In the genomic region with DNA sequence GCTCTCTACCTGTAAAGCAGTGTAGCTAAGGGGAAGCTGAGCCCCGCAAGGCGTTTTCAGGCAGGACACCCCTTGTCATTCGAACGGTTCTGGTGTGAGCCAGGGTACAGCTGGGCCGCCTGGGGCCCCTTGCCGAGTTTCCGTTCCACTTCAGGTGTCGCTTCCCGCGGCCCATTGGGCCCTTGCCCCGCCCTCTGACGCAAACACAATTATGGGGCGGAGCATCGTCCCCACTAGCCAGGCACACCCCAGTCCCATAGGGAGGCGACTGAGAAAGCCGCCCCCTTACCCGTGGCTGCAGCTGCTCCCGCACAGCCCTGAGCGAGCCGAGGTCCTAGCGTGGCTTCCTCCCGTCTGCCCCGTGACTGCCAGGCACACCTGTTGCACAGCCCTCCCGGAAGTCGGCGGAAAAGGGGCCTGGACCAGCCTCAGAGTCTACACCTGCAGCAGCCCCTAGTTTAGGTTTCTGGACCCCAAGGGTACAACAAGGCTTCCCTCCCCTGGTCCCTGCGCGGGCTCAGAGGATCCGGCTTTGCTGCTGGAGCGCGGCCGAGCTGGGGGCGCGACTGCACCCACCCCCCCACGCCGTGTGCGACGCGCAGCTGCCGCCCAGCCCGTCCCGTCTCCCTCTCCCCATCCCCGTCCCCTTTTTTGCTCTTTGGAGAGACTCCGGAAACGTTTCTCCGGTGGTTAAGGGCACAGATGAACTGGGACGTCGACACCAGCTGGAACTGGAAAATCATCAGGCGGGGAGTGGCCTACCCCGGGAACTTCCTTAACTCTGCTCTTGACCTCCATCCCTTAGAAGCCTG, we compare ENCODE assay signal across 8 cellular contexts. TPM values are rescaled to one million over a fixed set of nuclear protein-coding genes. Genes with fewer than 3 reads are reported as not detected.
DNase-seq lines count a peak whose midpoint lies in the region; ATAC-seq and TF ChIP-seq lines count a peak whose summit lies in the region.

A gene with protein sequence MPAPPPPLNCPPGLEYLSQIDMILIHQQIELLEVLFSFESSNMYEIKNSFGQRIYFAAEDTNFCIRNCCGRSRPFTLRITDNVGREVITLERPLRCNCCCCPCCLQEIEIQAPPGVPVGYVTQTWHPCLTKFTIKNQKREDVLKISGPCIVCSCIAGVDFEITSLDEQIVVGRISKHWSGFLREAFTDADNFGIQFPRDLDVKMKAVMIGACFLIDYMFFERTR (minus strand): TSS at position 356 of the 812 bp plus-strand sequence. CDS start 9,657 bp downstream, outside the sequence.

- H3K4me2 ChIP-seq in parathyroid adenoma (ENCODE audit: low read length), result peak within 1 kb of the TSS; percentile 87

- H3K9me3 ChIP-seq in parathyroid adenoma (ENCODE audit: control insufficient read depth, low read length) (no peaks in the 10 kb centered on the region), tibial nerve (no peaks in the 10 kb centered on the region)

- H3K27ac Mint-ChIP-seq in activated T-helper 1 cell treated with anti-CD3 and anti-CD28 coated beads, Interleukin-12 subunit alpha, Interleukin-12 subunit beta, Interleukin-2, Interleukin-4 antibody, amounts not matched to agents 30 ng/mL and 10 ng/mL and 1 ng/mL, durations not matched to agents 14 hours and 24 hours and 36 hours, result peak within 1 kb of the TSS; percentile 50

- no peaks in the 10 kb centered on the region for H3K36me3 ChIP-seq in parathyroid adenoma (ENCODE audit: control insufficient read depth, insufficient read depth, low read length)
- no peaks in the 10 kb centered on the region for H3K36me3 ChIP-seq in tibial nerve

- TF ChIP-seq CTCF in parathyroid adenoma (IDR thresholded peaks at IDR 0.05) (no peak), tibial nerve (IDR thresholded peaks at IDR 0.05) (no peak)

- H3K36me3 Mint-ChIP-seq in activated T-helper 1 cell treated with anti-CD3 and anti-CD28 coated beads, Interleukin-12 subunit alpha, Interleukin-12 subunit beta, Interleukin-2, Interleukin-4 antibody, amounts not matched to agents 30 ng/mL and 10 ng/mL and 1 ng/mL, durations not matched to agents 14 hours and 24 hours and 36 hours (ENCODE audit: low read depth), result no peaks in the 10 kb centered on the region

- no peak within 1 kb of the TSS for H3K27ac ChIP-seq in parathyroid adenoma
- H3K27ac ChIP-seq in tibial nerve, result peak within 1 kb of the TSS; percentile 41 to 80 (median 72)

- peak in 1 of 2 donors; percentile 17 for TF ChIP-seq EP300 in tibial nerve (IDR thresholded peaks at IDR 0.05)

- H3K4me1 Mint-ChIP-seq in activated T-helper 1 cell treated with anti-CD3 and anti-CD28 coated beads, Interleukin-12 subunit alpha, Interleukin-12 subunit beta, Interleukin-2, Interleukin-4 antibody, amounts not matched to agents 30 ng/mL and 10 ng/mL and 1 ng/mL, durations not matched to agents 14 hours and 24 hours and 36 hours (ENCODE audit: low read depth), result peaks cover 6% of the 10 kb centered on the region

- peak; percentile 45 for DNase-seq in NCI-H345 (lab: John Stamatoyannopoulos, UW)
- DNase-seq in activated T-helper 1 cell treated with anti-CD3 and anti-CD28 coated beads, Interleukin-12 subunit alpha, Interleukin-12 subunit beta, Interleukin-2, Interleukin-4 antibody, amounts not matched to agents 30 ng/mL and 10 ng/mL and 1 ng/mL, durations not matched to agents 14 hours and 24 hours and 36 hours (ENCODE audit: low spot score), result peak; percentile 54
- DNase-seq in fibroblast of the conjunctiva (ENCODE audit: low read depth), result peak; percentile 29
- DNase-seq in tibial nerve (ENCODE audit: low spot score in 2 of 2), result peak; percentile 43 to 51
- DNase-seq in HK-2 (ENCODE audit: unreplicated experiment), result no peak

- H3K9me3 Mint-ChIP-seq in activated T-helper 1 cell treated with anti-CD3 and anti-CD28 coated beads, Interleukin-12 subunit alpha, Interleukin-12 subunit beta, Interleukin-2, Interleukin-4 antibody, amounts not matched to agents 30 ng/mL and 10 ng/mL and 1 ng/mL, durations not matched to agents 14 hours and 24 hours and 36 hours, result no peaks in the 10 kb centered on the region

- peak in 1 of 2 donors; percentile 38 for TF ChIP-seq POLR2A in tibial nerve (IDR thresholded peaks at IDR 0.05)

- no peak within 1 kb of the TSS for H3K9ac ChIP-seq in parathyroid adenoma

- H3K4me1 ChIP-seq in parathyroid adenoma, result no peaks in the 10 kb centered on the region
- H3K4me1 ChIP-seq in tibial nerve, result peaks cover 0 to 18% (median 0%) of the 10 kb centered on the region in 4 donors

- H3K27me3 ChIP-seq in parathyroid adenoma (ENCODE audit: control insufficient read depth, insufficient read depth, low read length) (no peaks in the 10 kb centered on the region), tibial nerve (no peaks in the 10 kb centered on the region)

- H3K4me3 ChIP-seq in parathyroid adenoma (ENCODE audit: low read depth, low read length) (peak within 1 kb of the TSS; percentile 86), tibial nerve (peak within 1 kb of the TSS; percentile 44 to 79 (median 66))

- ATAC-seq in GM18499 (IDR thresholded peaks at IDR 0.05; ENCODE audit: insufficient read depth, unreplicated experiment) (peak; percentile 96), HG02763 (IDR thresholded peaks at IDR 0.05; ENCODE audit: unreplicated experiment) (peak; percentile 97)

- peak within 1 kb of the TSS; percentile 82 for H3K4me3 Mint-ChIP-seq in activated T-helper 1 cell treated with anti-CD3 and anti-CD28 coated beads, Interleukin-12 subunit alpha, Interleukin-12 subunit beta, Interleukin-2, Interleukin-4 antibody, amounts not matched to agents 30 ng/mL and 10 ng/mL and 1 ng/mL, durations not matched to agents 14 hours and 24 hours and 36 hours

- H3K27me3 Mint-ChIP-seq in activated T-helper 1 cell treated with anti-CD3 and anti-CD28 coated beads, Interleukin-12 subunit alpha, Interleukin-12 subunit beta, Interleukin-2, Interleukin-4 antibody, amounts not matched to agents 30 ng/mL and 10 ng/mL and 1 ng/mL, durations not matched to agents 14 hours and 24 hours and 36 hours (ENCODE audit: insufficient read depth), result peaks cover 4% of the 10 kb centered on the region

- H3K79me2 ChIP-seq in parathyroid adenoma, result no peaks in the 10 kb centered on the region

- intact Hi-C loops in activated T-helper 1 cell treated with anti-CD3 and anti-CD28 coated beads, Interleukin-12 subunit alpha, Interleukin-12 subunit beta, Interleukin-2, Interleukin-4 antibody, amounts not matched to agents 30 ng/mL and 10 ng/mL and 1 ng/mL, durations not matched to agents 14 hours and 24 hours and 36 hours (cut with micrococcal nuclease), result loop anchor here (2.0 kb wide), 2 partner anchors 25 to 73 kb away; no protein-coding TSS in a partner anchor

- WGBS in tibial nerve, 2 donors, result 8 to 14% methylated on average over 27 to 43 of the region's 50 CpGs

- H2AFZ ChIP-seq in parathyroid adenoma, result peak within 1 kb of the TSS; percentile 84

RNA-seq across cellular contexts. Expression of the gene that starts here (rescaled TPM):
- total RNA-seq in activated T-helper 1 cell treated with anti-CD3 and anti-CD28 coated beads, Interleukin-12 subunit alpha, Interleukin-12 subunit beta, Interleukin-2, Interleukin-4 antibody, amounts not matched to agents 30 ng/mL and 10 ng/mL and 1 ng/mL, durations not matched to agents 14 hours and 24 hours and 36 hours, result not detected in 2 replicates
- total RNA-seq in tibial nerve, result not detected

Comparison
In these comparisons a context has a peak if more than half of its experiments do, and no peak if none do; other contexts are left out.
1. Peak in DNase-seq in activated T-helper 1 cell treated with anti-CD3 and anti-CD28 coated beads, Interleukin-12 subunit alpha, Interleukin-12 subunit beta, Interleukin-2, Interleukin-4 antibody, amounts not matched to agents 30 ng/mL and 10 ng/mL and 1 ng/mL, durations not matched to agents 14 hours and 24 hours and 36 hours; RNA of the gene not detected or under 1 TPM.
2. Peak in DNase-seq, H3K4me3 ChIP-seq and H3K27ac ChIP-seq in tibial nerve; RNA of the gene not detected or under 1 TPM.